In the genomic region with DNA sequence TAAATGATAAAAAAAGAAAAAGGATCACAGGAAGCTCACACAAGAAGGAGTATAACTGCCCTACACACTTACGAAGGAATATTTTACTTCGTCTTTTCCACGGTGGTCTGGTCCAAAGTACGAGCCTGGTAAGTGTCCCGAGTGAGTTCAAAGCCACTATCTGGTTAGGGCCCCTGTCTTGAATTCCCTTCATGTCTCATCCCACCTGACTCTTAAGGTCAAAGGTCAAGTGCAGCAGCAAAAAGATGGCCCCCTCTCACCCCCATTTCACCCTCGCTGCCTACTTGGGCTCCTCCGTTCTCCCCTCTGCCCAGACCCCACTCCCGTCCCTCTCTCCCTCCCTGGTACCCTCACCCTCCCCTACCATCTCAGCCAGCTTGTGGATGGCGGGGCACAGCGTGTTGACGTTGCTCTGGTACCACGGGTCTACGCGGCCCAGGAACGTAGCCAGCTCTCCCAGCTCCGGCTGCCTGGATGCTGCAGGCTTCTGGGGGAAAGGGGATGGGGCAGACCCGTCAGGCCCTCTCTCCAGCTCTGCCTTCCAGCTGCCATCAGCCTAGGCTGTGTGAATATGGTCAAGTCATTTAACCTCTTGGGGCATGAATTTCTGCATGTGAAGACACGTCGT, we compare ENCODE assay signal across 19 cellular contexts. TPM values are rescaled to one million over a fixed set of nuclear protein-coding genes. Genes with fewer than 3 reads are reported as not detected.
A peak's percentile ranks its signal among the peaks of the same experiment; 100 is the strongest.
DNase-seq lines count a peak whose midpoint lies in the region; ATAC-seq and TF ChIP-seq lines count a peak whose summit lies in the region.
"Had no signal": no experiment of that assay in that cellular context is flagged by ENCODE, and none has a peak within 500 bp of the region (broad histone marks: within the 10 kb centered on the region; RNA-seq: fewer than 3 reads in every experiment).

No MANE protein-coding gene starts in this region.

- H3F3A ChIP-seq in GM23338 (replicated peaks; ENCODE audit: low read depth) = no peaks in the 10 kb centered on the region

- peaks cover 7% of the 10 kb centered on the region; the same call in 1 of the 3 replicates for H3K9me3 Mint-ChIP-seq in GM23338

- H2AFZ ChIP-seq in GM23338 = peak overlapping the region; percentile 87
- H2AFZ ChIP-seq: PC-9 had no signal

- no peaks in the 10 kb centered on the region for H3K36me3 Mint-ChIP-seq in GM23338 (ENCODE audit: low read depth)

- no peak overlapping the region for H3K4me3 Mint-ChIP-seq in GM23338
- H3K4me3 Mint-ChIP-seq: CD8-positive, alpha-beta T cell; H9 had no signal

- H3K4me1 Mint-ChIP-seq in GM23338 = peaks cover 11% of the 10 kb centered on the region; the same call in 2 of the 3 replicates

- H4K20me1 ChIP-seq in GM23338 (replicated peaks; ENCODE audit: insufficient read depth) = no peaks in the 10 kb centered on the region

- peak; percentile 3 for DNase-seq in AG20443 (ENCODE audit: low spot score)
- DNase-seq in GM23338 (ENCODE audit: low spot score) = no peak
- DNase-seq in colonic mucosa = peak; percentile 9
- peak; percentile 6 to 40 for DNase-seq in lower leg skin (ENCODE audit: low spot score in 2 of 2)
- no peak for DNase-seq in 8988T
- DNase-seq in activated CD4-positive, alpha-beta T cell treated with anti-CD3 and anti-CD28 coated beads for 1 hour = no peak
- no peak for DNase-seq in hypothalamus (lab: John Stamatoyannopoulos, UW)
- DNase-seq in HPDE6-E6E7 (ENCODE audit: extremely low spot score) = no peak
- DNase-seq: H9, KBM-7, NCI-H1417, NCI-H1930, NCI-H226, NCI-H524 treated with DMSO at 0.1 percent for 48 hours, PC-9 had no signal

- H3K27ac Mint-ChIP-seq in GM23338 = no peak overlapping the region
- H3K27ac Mint-ChIP-seq: CD8-positive, alpha-beta T cell; H9 had no signal

- H3K4me1 ChIP-seq in GM23338 (ENCODE audit: insufficient read depth) (no peaks in the 10 kb centered on the region), colonic mucosa (no peaks in the 10 kb centered on the region)
- H3K4me1 ChIP-seq: BLaER1 treated with 17β-estradiol and CSF1 and Interleukin-3, amounts not matched to agents 10 nM and 100 nM had no signal

- intact Hi-C loops in colonic mucosa (cut with DNase I) (no loop called here), lower leg skin (cut with DNase I; ENCODE audit: low total_unique reads) (no loop called here)

- no peak for TF ChIP-seq POLR2A in lower leg skin (IDR thresholded peaks at IDR 0.05)

- H3K79me2 ChIP-seq in GM23338 (replicated peaks; ENCODE audit: insufficient read depth) = no peaks in the 10 kb centered on the region

- no peaks in the 10 kb centered on the region for H3K9me3 ChIP-seq in colonic mucosa

- H3K9me2 ChIP-seq in GM23338 (ENCODE audit: insufficient read depth) = no peaks in the 10 kb centered on the region

- TF ChIP-seq CTCF in GM23338 (conservative IDR thresholded peaks at IDR 0.05; ENCODE audit: low read depth in 2 of 2) (no peak), colonic mucosa (IDR thresholded peaks at IDR 0.05) (no peak), lower leg skin (IDR thresholded peaks at IDR 0.05) (no peak)

- H3K4me3 ChIP-seq in GM23338 (no peak overlapping the region), colonic mucosa (no peak overlapping the region), lower leg skin (ENCODE audit: low read depth, poor library complexity, severe bottlenecking) (no peak overlapping the region)
- H3K4me3 ChIP-seq: BLaER1 treated with 17β-estradiol and CSF1 and Interleukin-3, amounts not matched to agents 10 nM and 100 nM; PC-9 had no signal

- no peak for ATAC-seq in GM23338
- ATAC-seq: CD8-positive, alpha-beta T cell had no signal

- H3K4me2 ChIP-seq in GM23338 = no peak overlapping the region
- H3K4me2 ChIP-seq: BLaER1 treated with 17β-estradiol and CSF1 and Interleukin-3, amounts not matched to agents 10 nM and 100 nM; PC-9 had no signal

- peaks cover 4% of the 10 kb centered on the region for H3K27me3 Mint-ChIP-seq in GM23338 (ENCODE audit: insufficient read depth, low read depth, poor library complexity)

- H3K27ac ChIP-seq in GM23338 (ENCODE audit: low read depth) (no peak overlapping the region), colonic mucosa (no peak overlapping the region)
- H3K27ac ChIP-seq: BLaER1 treated with 17β-estradiol and CSF1 and Interleukin-3, amounts not matched to agents 10 nM and 100 nM; PC-9; RWPE1 had no signal

- H3K27me3 ChIP-seq in GM23338 (ENCODE audit: insufficient read depth) (no peaks in the 10 kb centered on the region), colonic mucosa (no peaks in the 10 kb centered on the region)
- H3K27me3 ChIP-seq: BLaER1 treated with 17β-estradiol and CSF1 and Interleukin-3, amounts not matched to agents 10 nM and 100 nM had no signal

- no peak overlapping the region for H3K9ac ChIP-seq in colonic mucosa (ENCODE audit: low read depth in 2 of 2, low read length in 2 of 2)
- H3K9ac ChIP-seq: BLaER1 treated with 17β-estradiol and CSF1 and Interleukin-3, amounts not matched to agents 10 nM and 100 nM had no signal

- 65 to 70% methylated on average over 19 of the region's 19 CpGs for WGBS in lower leg skin, 2 donors

- H3K36me3 ChIP-seq in GM23338 (ENCODE audit: insufficient read depth) = no peaks in the 10 kb centered on the region
- no peaks in the 10 kb centered on the region for H3K36me3 ChIP-seq in colonic mucosa

TF ChIP-seq in GM23338, 12 proteins besides CTCF, POLR2A, EP300 and RAD21 (continues in another document):
- no peak for TF ChIP-seq POLR2AphosphoS5 (IDR thresholded peaks at IDR 0.05; ENCODE audit: low read depth)
- no peak for TF ChIP-seq JUNB (IDR thresholded peaks at IDR 0.05; ENCODE audit: unreplicated experiment)
- no peak for TF ChIP-seq EZH2phosphoT487 (IDR thresholded peaks at IDR 0.05; ENCODE audit: unreplicated experiment)
- TF ChIP-seq, protein P1, sequence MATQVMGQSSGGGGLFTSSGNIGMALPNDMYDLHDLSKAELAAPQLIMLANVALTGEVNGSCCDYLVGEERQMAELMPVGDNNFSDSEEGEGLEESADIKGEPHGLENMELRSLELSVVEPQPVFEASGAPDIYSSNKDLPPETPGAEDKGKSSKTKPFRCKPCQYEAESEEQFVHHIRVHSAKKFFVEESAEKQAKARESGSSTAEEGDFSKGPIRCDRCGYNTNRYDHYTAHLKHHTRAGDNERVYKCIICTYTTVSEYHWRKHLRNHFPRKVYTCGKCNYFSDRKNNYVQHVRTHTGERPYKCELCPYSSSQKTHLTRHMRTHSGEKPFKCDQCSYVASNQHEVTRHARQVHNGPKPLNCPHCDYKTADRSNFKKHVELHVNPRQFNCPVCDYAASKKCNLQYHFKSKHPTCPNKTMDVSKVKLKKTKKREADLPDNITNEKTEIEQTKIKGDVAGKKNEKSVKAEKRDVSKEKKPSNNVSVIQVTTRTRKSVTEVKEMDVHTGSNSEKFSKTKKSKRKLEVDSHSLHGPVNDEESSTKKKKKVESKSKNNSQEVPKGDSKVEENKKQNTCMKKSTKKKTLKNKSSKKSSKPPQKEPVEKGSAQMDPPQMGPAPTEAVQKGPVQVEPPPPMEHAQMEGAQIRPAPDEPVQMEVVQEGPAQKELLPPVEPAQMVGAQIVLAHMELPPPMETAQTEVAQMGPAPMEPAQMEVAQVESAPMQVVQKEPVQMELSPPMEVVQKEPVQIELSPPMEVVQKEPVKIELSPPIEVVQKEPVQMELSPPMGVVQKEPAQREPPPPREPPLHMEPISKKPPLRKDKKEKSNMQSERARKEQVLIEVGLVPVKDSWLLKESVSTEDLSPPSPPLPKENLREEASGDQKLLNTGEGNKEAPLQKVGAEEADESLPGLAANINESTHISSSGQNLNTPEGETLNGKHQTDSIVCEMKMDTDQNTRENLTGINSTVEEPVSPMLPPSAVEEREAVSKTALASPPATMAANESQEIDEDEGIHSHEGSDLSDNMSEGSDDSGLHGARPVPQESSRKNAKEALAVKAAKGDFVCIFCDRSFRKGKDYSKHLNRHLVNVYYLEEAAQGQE (IDR thresholded peaks at IDR 0.05; ENCODE audit: unreplicated experiment) = no peak
- no peak for TF ChIP-seq ETS1 (IDR thresholded peaks at IDR 0.05)
- no peak for TF ChIP-seq NANOG (IDR thresholded peaks at IDR 0.05; ENCODE audit: borderline replicate concordance)
- TF ChIP-seq ZNF114 (CRISPR knock-in tag; IDR thresholded peaks at IDR 0.05) = no peak
- TF ChIP-seq ZNF331 (CRISPR knock-in tag; IDR thresholded peaks at IDR 0.05; ENCODE audit: low read depth) = no peak
- TF ChIP-seq CREB1 (CRISPR knock-in tag; IDR thresholded peaks at IDR 0.05; ENCODE audit: low read depth) = no peak

RNA-seq across cellular contexts. Expression of gene MFSD6L, which starts 27.8 kb away (rescaled TPM):
- 1.9 and 2.8 TPM in 2 replicates for total RNA-seq in GM23338 (2014; rRNA removed; shearing (Covaris generic))
- 0.52 and 1.4 TPM in 2 replicates for polyA plus RNA-seq in GM23338 (2016; fragmentation: Nextera tagmentation; extraction: Ambion mirVana)
- total RNA-seq in colonic mucosa (10 to 100 TPM in 1 of 2 donors, 1 to 10 TPM in 1; 6.5 to 12.8 TPM), lower leg skin (under 1 TPM in 2 of 4 donors, not detected in 2; 0.19 to 0.23 TPM)
- total RNA-seq: A673; CD8-positive, alpha-beta T cell; PC-9 had no signal

RNA-seq across cellular contexts. Expression of gene PIK3R6, which starts 40.6 kb away (rescaled TPM):
- total RNA-seq in GM23338 (2014; rRNA removed; shearing (Covaris generic)) = 0.24 TPM in 1 of 2 replicates, not detected in the other
- polyA plus RNA-seq in GM23338 (2016; fragmentation: Nextera tagmentation; extraction: Ambion mirVana) = 0.11 and 0.14 TPM in 2 replicates
- total RNA-seq in colonic mucosa (under 1 TPM; 0.61 to 0.96 TPM), lower leg skin (1 to 10 TPM in 2 of 4 donors, under 1 TPM in 2; 0.52 to 2.5 (median 1.1) TPM)
- total RNA-seq: A673, H9, PC-9 had no signal

Comparison
In these comparisons a context has a peak if more than half of its experiments do, and no peak if none do; other contexts are left out.
1. DNase-seq: peak in AG20443 (single experiment), colonic mucosa (single experiment) and lower leg skin (2 of 2); none in GM23338 (single experiment), 8988T (single experiment), activated CD4-positive, alpha-beta T cell treated with anti-CD3 and anti-CD28 coated beads for 1 hour (single experiment), hypothalamus (0 of 51) and HPDE6-E6E7 (single experiment).